Comparison of ENCODE assay signal across 16 cellular contexts in the genomic region with DNA sequence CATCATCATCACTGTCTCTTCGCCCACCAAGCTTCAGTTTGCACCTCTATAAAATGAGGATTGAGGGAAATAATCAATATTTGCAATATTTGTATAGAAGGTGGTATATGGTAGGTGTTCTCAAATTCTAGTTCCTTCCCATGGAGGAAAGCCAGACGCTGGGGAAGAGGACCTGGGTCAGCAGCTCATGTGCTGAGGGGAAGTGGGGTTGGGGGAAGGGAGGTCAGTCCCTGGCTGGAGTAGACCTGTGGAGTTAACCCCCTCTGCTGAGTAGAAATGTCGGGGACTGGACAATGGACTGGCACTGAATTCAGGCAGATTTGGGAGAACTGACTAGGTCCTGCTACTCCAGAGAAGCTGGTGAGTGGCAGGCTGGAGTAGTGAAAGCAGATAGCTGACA. TPM values are rescaled to one million over a fixed set of nuclear protein-coding genes. Genes with fewer than 3 reads are reported as not detected.
DNase-seq lines count a peak whose midpoint lies in the region; ATAC-seq and TF ChIP-seq lines count a peak whose summit lies in the region.
"Had no signal": no experiment of that assay in that cellular context is flagged by ENCODE, and none has a peak within 500 bp of the region (broad histone marks: within the 10 kb centered on the region; RNA-seq: fewer than 3 reads in every experiment).

No MANE protein-coding gene starts in this region.

- ATAC-seq in left ventricle myocardium superior (no peak), upper lobe of left lung (ENCODE audit: low FRiP score in 2 of 2) (no peak), psoas muscle (no peak)

- H3K9me3 ChIP-seq in left ventricle myocardium inferior (replicated peaks) (no peaks in the 10 kb centered on the region), muscle layer of duodenum (ENCODE audit: control insufficient read depth in 1 of 2, low read length in 2 of 2) (no peaks in the 10 kb centered on the region), upper lobe of left lung (no peaks in the 10 kb centered on the region), HAP-1 (no peaks in the 10 kb centered on the region), psoas muscle (no peaks in the 10 kb centered on the region)
- H3K9me3 ChIP-seq: right lobe of liver, vagina had no signal

- H3K4me1 Mint-ChIP-seq in chondrocyte (ENCODE audit: low read depth), result peaks cover 20% of the 10 kb centered on the region

- peak overlapping the region; percentile 82 for H3K27ac ChIP-seq in left ventricle myocardium inferior (replicated peaks)
- H3K27ac ChIP-seq in muscle layer of duodenum (ENCODE audit: low read length), result peak overlapping the region; percentile 7
- H3K27ac ChIP-seq in upper lobe of left lung, result peak overlapping the region in 3 of 4 donors; percentile 53 to 75 (median 73)
- H3K27ac ChIP-seq in psoas muscle, result no peak overlapping the region

- POLR2A ChIA-PET in HEK293T (lab: Yijun Ruan, JAX), result no interaction called here

- H3K36me3 ChIP-seq in left ventricle myocardium inferior, result no peaks in the 10 kb centered on the region
- no peaks in the 10 kb centered on the region for H3K36me3 ChIP-seq in muscle layer of duodenum (ENCODE audit: control insufficient read depth in 1 of 2, insufficient read depth in 2 of 2, low read length in 2 of 2)
- no peaks in the 10 kb centered on the region for H3K36me3 ChIP-seq in upper lobe of left lung
- H3K36me3 ChIP-seq in HAP-1 (replicated peaks), result no peaks in the 10 kb centered on the region
- H3K36me3 ChIP-seq in psoas muscle (ENCODE audit: insufficient read depth in 1 of 2, low read depth in 1 of 2), result no peaks in the 10 kb centered on the region
- H3K36me3 ChIP-seq: right lobe of liver, vagina had no signal

- no peaks in the 10 kb centered on the region for H3K27me3 Mint-ChIP-seq in chondrocyte (ENCODE audit: low read depth)

- no peak overlapping the region for H3K4me3 Mint-ChIP-seq in chondrocyte (ENCODE audit: unreplicated experiment)
- H3K4me3 Mint-ChIP-seq: activated naive CD4-positive, alpha-beta T cell treated with anti-CD3 and anti-CD28 coated beads for 36 hours had no signal

- no peak overlapping the region for H3K4me3 ChIP-seq in left ventricle myocardium inferior
- no peak overlapping the region for H3K4me3 ChIP-seq in muscle layer of duodenum (ENCODE audit: low read depth in 1 of 2, low read length in 2 of 2)
- H3K4me3 ChIP-seq in upper lobe of left lung, result no peak overlapping the region
- H3K4me3 ChIP-seq in HAP-1, result no peak overlapping the region
- no peak overlapping the region for H3K4me3 ChIP-seq in psoas muscle
- H3K4me3 ChIP-seq: right lobe of liver, vagina had no signal

- 69 to 81% methylated on average over 3 of the region's 3 CpGs for WGBS in upper lobe of left lung, 2 donors
- WGBS in psoas muscle, 3 donors, result 73 to 80% (median 77%) methylated on average over 3 of the region's 3 CpGs

- H3K4me1 ChIP-seq in left ventricle myocardium inferior, result peaks cover 27% of the 10 kb centered on the region
- H3K4me1 ChIP-seq in muscle layer of duodenum (ENCODE audit: control insufficient read depth in 1 of 2, insufficient read depth in 2 of 2, low read length in 2 of 2), result peaks cover 0 to 4% of the 10 kb centered on the region in 2 donors
- H3K4me1 ChIP-seq in upper lobe of left lung, result peaks cover 12 to 18% (median 15%) of the 10 kb centered on the region in 4 donors
- H3K4me1 ChIP-seq in HAP-1, result no peaks in the 10 kb centered on the region
- H3K4me1 ChIP-seq in psoas muscle, result peaks cover 13% of the 10 kb centered on the region
- H3K4me1 ChIP-seq: right lobe of liver had no signal

- in situ Hi-C loops in HAP-1 (cut with MboI; ENCODE audit: low sequenced_read_pairs), result loop anchor here (25.0 kb wide), 1 partner anchor 371 kb away; no protein-coding TSS in a partner anchor

- no peaks in the 10 kb centered on the region for H3K36me3 Mint-ChIP-seq in chondrocyte (ENCODE audit: low read depth)

- DNase-seq in left ventricle myocardium inferior (no peak), left ventricle myocardium superior (no peak), chondrocyte (ENCODE audit: low spot score) (no peak), upper lobe of left lung (no peak), HEK293T (ENCODE audit: extremely low spot score) (no peak), HAP-1 (ENCODE audit: low spot score in 2 of 2) (no peak), psoas muscle (no peak)
- DNase-seq: activated CD4-positive, alpha-beta T cell treated with anti-CD3 and anti-CD28 coated beads for 4 hours; activated naive CD4-positive, alpha-beta T cell treated with anti-CD3 and anti-CD28 coated beads for 36 hours; effector memory CD4-positive, alpha-beta T cell; foreskin fibroblast; NCI-H1092 had no signal

- peak overlapping the region; percentile 91 for H3K27ac Mint-ChIP-seq in chondrocyte (ENCODE audit: unreplicated experiment)
- H3K27ac Mint-ChIP-seq: activated naive CD4-positive, alpha-beta T cell treated with anti-CD3 and anti-CD28 coated beads for 36 hours had no signal

- H3K9me3 Mint-ChIP-seq in chondrocyte (ENCODE audit: low read depth), result no peaks in the 10 kb centered on the region
- H3K9me3 Mint-ChIP-seq: activated naive CD4-positive, alpha-beta T cell treated with anti-CD3 and anti-CD28 coated beads for 36 hours had no signal

- H3K27me3 ChIP-seq in left ventricle myocardium inferior (ENCODE audit: low read depth), result no peaks in the 10 kb centered on the region
- no peaks in the 10 kb centered on the region for H3K27me3 ChIP-seq in muscle layer of duodenum (ENCODE audit: low read depth, low read length)
- H3K27me3 ChIP-seq in upper lobe of left lung, result no peaks in the 10 kb centered on the region
- H3K27me3 ChIP-seq in HAP-1 (ENCODE audit: low read depth), result no peaks in the 10 kb centered on the region
- H3K27me3 ChIP-seq in psoas muscle (ENCODE audit: insufficient read depth in 3 of 3, low read length in 2 of 3), result no peaks in the 10 kb centered on the region
- H3K27me3 ChIP-seq: right lobe of liver, vagina had no signal

- TF ChIP-seq EP300 in upper lobe of left lung (IDR thresholded peaks at IDR 0.05), result no peak

- TF ChIP-seq POLR2A in upper lobe of left lung (IDR thresholded peaks at IDR 0.05), result no peak

- intact Hi-C loops in left ventricle myocardium inferior (cut with micrococcal nuclease) (no loop called here), left ventricle myocardium superior (cut with micrococcal nuclease) (no loop called here), psoas muscle (cut with DNase I) (no loop called here)

- no peak for TF ChIP-seq CTCF in left ventricle myocardium inferior (IDR thresholded peaks at IDR 0.05; ENCODE audit: borderline replicate concordance)
- no peak for TF ChIP-seq CTCF in chondrocyte (IDR thresholded peaks at IDR 0.05)
- no peak for TF ChIP-seq CTCF in upper lobe of left lung (IDR thresholded peaks at IDR 0.05)
- TF ChIP-seq CTCF in psoas muscle (IDR thresholded peaks at IDR 0.05), result no peak

- CTCF ChIA-PET in HEK293T (lab: Yijun Ruan, JAX), result interaction anchor here (1.1 kb wide), 1 partner anchor 12 kb away, joined by 3 read pairs; no protein-coding TSS in a partner anchor

TF ChIP-seq in HEK293T, 16 proteins besides CTCF, POLR2A, EP300 and RAD21:
- TF ChIP-seq FOXA1 (IDR thresholded peaks at IDR 0.05) (no peak), SP1 (IDR thresholded peaks at IDR 0.05) (no peak), CTBP1 (IDR thresholded peaks at IDR 0.05; ENCODE audit: borderline replicate concordance) (no peak), BHLHE40 (IDR thresholded peaks at IDR 0.05; ENCODE audit: borderline replicate concordance) (no peak), FOXK2 (IDR thresholded peaks at IDR 0.05) (no peak), ZNF384 (IDR thresholded peaks at IDR 0.05) (no peak), SUZ12 (IDR thresholded peaks at IDR 0.05) (no peak), LEF1 (IDR thresholded peaks at IDR 0.05; ENCODE audit: borderline replicate concordance) (no peak), ELF4 (IDR thresholded peaks at IDR 0.05) (no peak), FOXM1 (IDR thresholded peaks at IDR 0.05; ENCODE audit: borderline replicate concordance) (no peak)
- TF ChIP-seq, protein P1, sequence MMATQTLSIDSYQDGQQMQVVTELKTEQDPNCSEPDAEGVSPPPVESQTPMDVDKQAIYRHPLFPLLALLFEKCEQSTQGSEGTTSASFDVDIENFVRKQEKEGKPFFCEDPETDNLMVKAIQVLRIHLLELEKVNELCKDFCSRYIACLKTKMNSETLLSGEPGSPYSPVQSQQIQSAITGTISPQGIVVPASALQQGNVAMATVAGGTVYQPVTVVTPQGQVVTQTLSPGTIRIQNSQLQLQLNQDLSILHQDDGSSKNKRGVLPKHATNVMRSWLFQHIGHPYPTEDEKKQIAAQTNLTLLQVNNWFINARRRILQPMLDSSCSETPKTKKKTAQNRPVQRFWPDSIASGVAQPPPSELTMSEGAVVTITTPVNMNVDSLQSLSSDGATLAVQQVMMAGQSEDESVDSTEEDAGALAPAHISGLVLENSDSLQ (IDR thresholded peaks at IDR 0.05), result no peak

RNA-seq across cellular contexts. Expression of a gene that starts 12.8 kb away (rescaled TPM):
- total RNA-seq in left ventricle myocardium inferior (3.3 TPM), left ventricle myocardium superior (3.2 TPM), chondrocyte (0.85 to 11.4 TPM (median 10.5 TPM) in 3 replicates), upper lobe of left lung (10 to 100 TPM in 3 of 6 donors, 1 to 10 TPM in 3; 3.4 to 17.8 (median 9.8) TPM), psoas muscle (1 to 10 TPM; 1.1 to 3.9 (median 2.2) TPM)
- polyA plus RNA-seq in psoas muscle, result 1 to 10 TPM in 1 of 3 donors, under 1 TPM in 2; 0.32 to 5.4 (median 0.77) TPM
- total RNA-seq: activated naive CD4-positive, alpha-beta T cell treated with anti-CD3 and anti-CD28 coated beads for 36 hours had no signal

RNA-seq across cellular contexts. Expression of a gene that starts 31.7 kb away (rescaled TPM):
- total RNA-seq in left ventricle myocardium inferior, result 809 TPM
- total RNA-seq in left ventricle myocardium superior, result 133 TPM
- 0.51 to 1.9 TPM (median 1.1 TPM) in 3 replicates for total RNA-seq in chondrocyte
- 1 to 10 TPM in 3 of 6 donors, not detected in 3; 1.4 to 3.1 (median 1.6) TPM for total RNA-seq in upper lobe of left lung
- total RNA-seq in psoas muscle, result 1 to 10 TPM in 3 of 4 donors, under 1 TPM in 1; 0.89 to 6.7 (median 2.4) TPM
- polyA plus RNA-seq in psoas muscle, result 1 to 10 TPM in 2 of 3 donors, under 1 TPM in 1; 0.52 to 4.5 (median 1.3) TPM
- total RNA-seq: activated naive CD4-positive, alpha-beta T cell treated with anti-CD3 and anti-CD28 coated beads for 36 hours; bronchial epithelial cell; vagina had no signal

RNA-seq across cellular contexts. Expression of a gene that starts 51.7 kb away (rescaled TPM):
- 92.4 TPM for total RNA-seq in left ventricle myocardium inferior
- 81.8 TPM for total RNA-seq in left ventricle myocardium superior
- 121 to 133 TPM (median 128 TPM) in 3 replicates for total RNA-seq in chondrocyte
- total RNA-seq in upper lobe of left lung, result 10 to 100 TPM; 40.3 to 74.8 (median 55.1) TPM
- 10 to 100 TPM; 72.5 to 78.4 (median 74.9) TPM for total RNA-seq in psoas muscle
- polyA plus RNA-seq in psoas muscle, result 10 to 100 TPM; 25.5 to 89.2 (median 37.9) TPM

Comparison
In these comparisons a context has a peak if more than half of its experiments do, and no peak if none do; other contexts are left out.
1. RNA of a gene that starts 31.7 kb away (total RNA-seq): 809 TPM in left ventricle myocardium inferior (single experiment) and 133 TPM in left ventricle myocardium superior (single experiment); 0.89 to 6.7 TPM in psoas muscle, 0.51 to 1.9 TPM in chondrocyte and 1.4 to 3.1 TPM in upper lobe of left lung; every median in the first group is over 10 times any median in the second.